Comparison of ENCODE assay signal across 8 cellular contexts in the genomic region with DNA sequence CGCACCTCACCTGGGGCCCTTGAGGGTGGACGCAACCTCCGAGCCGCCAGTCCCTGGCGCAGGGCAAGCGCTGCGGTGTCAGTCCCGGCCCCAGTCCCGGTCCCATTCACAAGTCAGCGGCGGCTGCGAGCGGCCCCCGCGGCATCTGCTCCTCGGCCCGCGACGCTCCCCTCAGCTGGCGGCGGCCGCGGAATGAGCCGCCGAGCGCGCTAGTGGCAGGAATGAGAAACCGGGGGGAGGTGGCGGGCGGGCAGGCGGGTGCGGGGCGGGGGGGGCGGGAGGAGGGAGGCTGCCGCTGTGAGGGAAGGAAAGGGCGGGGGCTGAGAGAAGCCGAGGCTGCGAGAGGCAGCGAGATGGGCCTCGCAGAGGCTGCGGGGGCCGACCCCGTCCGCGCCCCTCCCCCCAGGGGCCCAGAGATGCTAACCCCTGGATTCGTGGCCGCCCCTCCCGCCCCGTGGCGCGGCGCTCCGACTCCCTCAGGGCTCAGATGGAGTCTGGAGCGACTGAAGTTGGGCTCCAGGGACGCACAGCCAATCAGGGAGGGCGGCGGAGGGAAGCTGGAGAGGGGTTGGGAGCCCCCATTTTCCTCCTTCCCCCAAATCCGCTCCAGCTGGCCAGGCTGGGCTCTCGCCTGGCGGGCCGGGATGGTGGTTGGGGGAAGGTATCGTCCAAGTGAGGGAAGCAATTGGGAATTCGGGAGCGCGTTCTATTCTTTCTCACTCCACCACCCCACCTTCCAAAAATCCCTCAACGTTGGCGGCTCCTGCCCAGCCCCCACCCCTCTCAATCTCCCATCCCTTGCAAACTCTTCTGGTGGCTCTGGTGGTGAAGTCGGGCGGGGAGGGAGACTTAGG. TPM values are rescaled to one million over a fixed set of nuclear protein-coding genes. Genes with fewer than 3 reads are reported as not detected.
A peak's percentile ranks its signal among the peaks of the same experiment; 100 is the strongest.
DNase-seq lines count a peak whose midpoint lies in the region; ATAC-seq lines count a peak whose summit lies in the region.

Gene CDH11, minus strand, starts transcription at position 194 of the 854 bp plus-strand sequence. CDS start 117,194 bp downstream, outside the sequence.

- H3K9ac ChIP-seq in iPS-20b (ENCODE audit: low read depth, low read length) (peak within 1 kb of the TSS; percentile 50; the same call in 1 of the 2 replicates), skeletal muscle satellite cell (ENCODE audit: low read depth, low read length) (peak within 1 kb of the TSS; percentile 93)

- H3K4me3 ChIP-seq in iPS-20b (ENCODE audit: low read length) (peak within 1 kb of the TSS; percentile 79), skeletal muscle satellite cell (ENCODE audit: low read length) (peak within 1 kb of the TSS; percentile 93)

- H3K4me1 Mint-ChIP-seq in activated T-cell treated with anti-CD3 and anti-CD28 coated beads, Interleukin-2, amount 50 U/mL, for 24 hours (ENCODE audit: low read depth): no peaks in the 10 kb centered on the region

- H3K27me3 Mint-ChIP-seq in activated T-cell treated with anti-CD3 and anti-CD28 coated beads, Interleukin-2, amount 50 U/mL, for 24 hours: peaks cover 62% of the 10 kb centered on the region

- H3K9me3 Mint-ChIP-seq in activated T-cell treated with anti-CD3 and anti-CD28 coated beads, Interleukin-2, amount 50 U/mL, for 24 hours: no peaks in the 10 kb centered on the region

- ATAC-seq in HG02763 (IDR thresholded peaks at IDR 0.05; ENCODE audit: unreplicated experiment): no peak

- H3K36me3 ChIP-seq in iPS-20b (ENCODE audit: insufficient read depth, low read depth, low read length): no peaks in the 10 kb centered on the region
- no peaks in the 10 kb centered on the region for H3K36me3 ChIP-seq in skeletal muscle satellite cell (ENCODE audit: insufficient read depth, low read length)

- DNase-seq in GOT3 (lab: John Stamatoyannopoulos, UW): peak; percentile 52
- DNase-seq in brain pericyte (ENCODE audit: low read depth, low spot score): peak; percentile 55
- DNase-seq in HK-2 (ENCODE audit: unreplicated experiment): no peak
- no peak for DNase-seq in HuH-7.5 (ENCODE audit: low spot score)
- DNase-seq in activated T-cell treated with anti-CD3 and anti-CD28 coated beads, Interleukin-2, amount 50 U/mL, for 24 hours: no peak

- H3K4me1 ChIP-seq in iPS-20b (ENCODE audit: insufficient read depth, low read length): peaks cover 16% of the 10 kb centered on the region; the same call in 1 of the 2 replicates
- H3K4me1 ChIP-seq in skeletal muscle satellite cell (ENCODE audit: control insufficient read depth, insufficient read depth, low read length): peaks cover 39% of the 10 kb centered on the region

- H3K4me3 Mint-ChIP-seq in activated T-cell treated with anti-CD3 and anti-CD28 coated beads, Interleukin-2, amount 50 U/mL, for 24 hours: no peak within 1 kb of the TSS

- no peak within 1 kb of the TSS for H3K27ac ChIP-seq in iPS-20b (ENCODE audit: low read length)

- no peaks in the 10 kb centered on the region for H3K36me3 Mint-ChIP-seq in activated T-cell treated with anti-CD3 and anti-CD28 coated beads, Interleukin-2, amount 50 U/mL, for 24 hours (ENCODE audit: low read depth)

- no peak within 1 kb of the TSS for H3K27ac Mint-ChIP-seq in activated T-cell treated with anti-CD3 and anti-CD28 coated beads, Interleukin-2, amount 50 U/mL, for 24 hours

- peak within 1 kb of the TSS; percentile 98 for H3K4me2 ChIP-seq in skeletal muscle satellite cell (ENCODE audit: low read length)

- H3K9me3 ChIP-seq in iPS-20b (ENCODE audit: insufficient read depth, low read depth, low read length) (no peaks in the 10 kb centered on the region), skeletal muscle satellite cell (replicated peaks; ENCODE audit: low read length) (no peaks in the 10 kb centered on the region)

- peaks cover 81% of the 10 kb centered on the region for H3K27me3 ChIP-seq in iPS-20b (ENCODE audit: insufficient read depth, low read length)
- H3K27me3 ChIP-seq in skeletal muscle satellite cell (ENCODE audit: control insufficient read depth, insufficient read depth, low read length): no peaks in the 10 kb centered on the region

RNA-seq across cellular contexts. Expression of gene CDH11, which starts in this region (rescaled TPM):
- 11.4 and 16.8 TPM in 2 replicates for total RNA-seq in skeletal muscle satellite cell (2012; rRNA removed)

Comparison
In these comparisons a context has a peak if more than half of its experiments do, and no peak if none do; other contexts are left out.
1. DNase-seq: peak in GOT3 (single experiment) and brain pericyte (single experiment); none in HK-2 (single experiment), HuH-7.5 (single experiment) and activated T-cell treated with anti-CD3 and anti-CD28 coated beads, Interleukin-2, amount 50 U/mL, for 24 hours (single experiment).